9 cellular contexts compared by ENCODE assay signal in genomic region chr19:45340232-45340898, GRCh38. TPM values are rescaled to one million over a fixed set of nuclear protein-coding genes. Genes with fewer than 3 reads are reported as not detected.
DNase-seq lines count a peak whose midpoint lies in the region; ATAC-seq and TF ChIP-seq lines count a peak whose summit lies in the region.
"Had no signal": no experiment of that assay in that cellular context is flagged by ENCODE, and none has a peak within 500 bp of the region (broad histone marks: within the 10 kb centered on the region; RNA-seq: fewer than 3 reads in every experiment).

KLC3 (plus strand) TSS chr19:45340750; CDS start chr19:45345542, 4,792 bp downstream.

- no peak within 1 kb of the TSS for H3K4me3 Mint-ChIP-seq in osteocyte (ENCODE audit: unreplicated experiment)

- in situ Hi-C loops in T47D (cut with HindIII; ENCODE audit: low pct_unique_long_range_greater_than_20kb, low sequenced_read_pairs): no loop called here

- 9 to 15% methylated on average over 29 to 36 of the region's 50 CpGs for WGBS in mesodermal cell (ENCODE audit: insufficient coverage in 2 of 2), 2 experiments

- peaks cover 2% of the 10 kb centered on the region for H3K27me3 Mint-ChIP-seq in osteocyte (ENCODE audit: unreplicated experiment)

- peak within 1 kb of the TSS; percentile 61 for H3K4me3 ChIP-seq in H7 (ENCODE audit: insufficient read depth, low read depth, low read length)
- H3K4me3 ChIP-seq in SJSA1: peak within 1 kb of the TSS; percentile 20; the same call in 1 of the 2 replicates
- H3K4me3 ChIP-seq in mesodermal cell (ENCODE audit: extremely low read depth, insufficient read depth, low read length, poor library complexity, severe bottlenecking): peak within 1 kb of the TSS; percentile 36
- peak within 1 kb of the TSS; percentile 42 to 43 for H3K4me3 ChIP-seq in vagina

- H3K4me1 ChIP-seq in SJSA1 (replicated peaks) (peaks cover 8% of the 10 kb centered on the region), mesodermal cell (ENCODE audit: control insufficient read depth, insufficient read depth, low read length, poor library complexity, severe bottlenecking) (no peaks in the 10 kb centered on the region), vagina (peaks cover 10% of the 10 kb centered on the region)

- H3K27ac Mint-ChIP-seq in osteocyte (ENCODE audit: unreplicated experiment): no peak within 1 kb of the TSS
- H3K27ac Mint-ChIP-seq: IgD-negative memory B cell had no signal

- DNase-seq in H7: peak; percentile 98
- no peak for DNase-seq in SJSA1 (ENCODE audit: low read depth in 1 of 2, low spot score in 2 of 2)
- DNase-seq in T47D (ENCODE audit: low read depth in 1 of 2, low spot score in 1 of 2): peak; percentile 58 to 65
- DNase-seq in vagina (ENCODE audit: extremely low spot score in 2 of 2): no peak
- DNase-seq in osteocyte (ENCODE audit: extremely low spot score, unreplicated experiment): no peak
- DNase-seq in GOT3 (lab: John Stamatoyannopoulos, UW): no peak

- no peaks in the 10 kb centered on the region for H3K36me3 Mint-ChIP-seq in osteocyte (ENCODE audit: unreplicated experiment)
- H3K36me3 Mint-ChIP-seq: IgD-negative memory B cell had no signal

- intact Hi-C loops in vagina (cut with DNase I): no loop called here

- TF ChIP-seq CTCF in vagina (IDR thresholded peaks at IDR 0.05): no peak
- TF ChIP-seq CTCF in osteocyte (IDR thresholded peaks at IDR 0.05): no peak

- ATAC-seq in GM21737 (IDR thresholded peaks at IDR 0.05; ENCODE audit: unreplicated experiment): no peak

- H3K4me1 Mint-ChIP-seq in osteocyte (ENCODE audit: unreplicated experiment): peaks cover 6% of the 10 kb centered on the region

- H3K9me3 ChIP-seq in SJSA1 (replicated peaks): no peaks in the 10 kb centered on the region
- no peaks in the 10 kb centered on the region for H3K9me3 ChIP-seq in mesodermal cell (ENCODE audit: control insufficient read depth, low read length)
- H3K9me3 ChIP-seq in vagina: no peaks in the 10 kb centered on the region

- H3K27me3 ChIP-seq in H7 (ENCODE audit: control insufficient read depth, insufficient read depth, low read length) (peaks cover 17% of the 10 kb centered on the region), SJSA1 (replicated peaks) (peaks cover 23% of the 10 kb centered on the region), vagina (no peaks in the 10 kb centered on the region)

- H3K36me3 ChIP-seq in H7 (replicated peaks; ENCODE audit: control insufficient read depth, insufficient read depth, low read length): no peaks in the 10 kb centered on the region
- no peaks in the 10 kb centered on the region for H3K36me3 ChIP-seq in SJSA1
- H3K36me3 ChIP-seq in mesodermal cell (ENCODE audit: control insufficient read depth, insufficient read depth, low read length): no peaks in the 10 kb centered on the region
- H3K36me3 ChIP-seq in vagina: no peaks in the 10 kb centered on the region

- H3K27ac ChIP-seq in SJSA1 (no peak within 1 kb of the TSS), mesodermal cell (ENCODE audit: low read depth, low read length, severe bottlenecking) (no peak within 1 kb of the TSS), vagina (peak within 1 kb of the TSS; percentile 43)

- TF ChIP-seq POLR2A in vagina (IDR thresholded peaks at IDR 0.05): peak in 1 of 2 donors; percentile 46

- H3K9me3 Mint-ChIP-seq in osteocyte (ENCODE audit: unreplicated experiment): no peaks in the 10 kb centered on the region
- H3K9me3 Mint-ChIP-seq: IgD-negative memory B cell had no signal

RNA-seq across cellular contexts. Expression of gene KLC3, which starts in this region (rescaled TPM):
- 1.6 and 1.8 TPM in 2 replicates for total RNA-seq in H7 (2014; rRNA removed; shearing (Covaris generic))
- 0.37 TPM in 1 of 2 replicates, not detected in the other for total RNA-seq in SJSA1 (2014; rRNA removed; shearing (Covaris generic))
- polyA plus RNA-seq in mesodermal cell (2013, experiment 1 of 2): 0.70 TPM
- 0.76 TPM for polyA plus RNA-seq in mesodermal cell (2013, experiment 2 of 2)
- 20.9 TPM for total RNA-seq in vagina
- total RNA-seq in osteocyte: 0.21 TPM in 1 of 2 replicates, not detected in the other
- polyA plus RNA-seq: IgD-negative memory B cell had no signal

Comparison
In these comparisons a context has a peak if more than half of its experiments do, and no peak if none do; other contexts are left out.
1. DNase-seq: peak in H7 (single experiment) and T47D (2 of 2); none in SJSA1 (0 of 2), vagina (0 of 2), osteocyte (single experiment) and GOT3 (single experiment).
2. Peak in every context shown above with its lines, with median percentiles within 50 percentile points of each other: H3K4me3 ChIP-seq.